In the genomic region with DNA sequence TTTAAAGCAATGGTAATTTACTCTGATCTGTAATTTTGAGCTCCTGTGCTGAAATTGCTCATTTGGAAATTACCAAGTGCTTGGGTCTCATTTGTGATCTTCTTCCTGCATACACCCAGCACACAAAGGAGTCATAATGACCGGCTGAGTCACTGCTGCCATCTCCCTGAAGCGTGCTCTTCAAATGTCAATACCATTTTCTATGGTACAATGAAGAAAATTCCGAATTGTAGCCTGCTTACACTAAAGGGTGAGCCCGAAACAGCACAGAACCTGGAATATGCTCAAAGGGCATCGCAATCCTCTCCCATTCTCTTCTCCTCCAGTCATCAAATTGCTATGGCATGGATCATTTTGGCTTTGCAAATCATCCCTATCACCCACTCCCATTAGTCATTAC, we compare ENCODE assay signal across 18 cellular contexts.
A peak's percentile ranks its signal among the peaks of the same experiment; 100 is the strongest.
DNase-seq lines count a peak whose midpoint lies in the region; ATAC-seq, FAIRE-seq and TF ChIP-seq lines count a peak whose summit lies in the region.
"Had no signal": no experiment of that assay in that cellular context is flagged by ENCODE, and none has a peak within 500 bp of the region (broad histone marks: within the 10 kb centered on the region; RNA-seq: fewer than 3 reads in every experiment).

No MANE protein-coding gene starts in this region.

- H3K9ac ChIP-seq in astrocyte (ENCODE audit: low read length): no peak overlapping the region

- no peak overlapping the region for H3K27ac Mint-ChIP-seq in astrocyte (ENCODE audit: unreplicated experiment)
- H3K27ac Mint-ChIP-seq: activated naive CD8-positive, alpha-beta T cell; stimulated activated naive CD8-positive, alpha-beta T cell treated with anti-CD3 and anti-CD28 coated beads, Interleukin-15, Interleukin-2, amounts not matched to agents 100 ng/mL and 50 ng/mL, for 24 hours had no signal

- no peaks in the 10 kb centered on the region for H3K9me3 Mint-ChIP-seq in astrocyte (ENCODE audit: unreplicated experiment)
- H3K9me3 Mint-ChIP-seq: stimulated activated naive CD8-positive, alpha-beta T cell treated with anti-CD3 and anti-CD28 coated beads, Interleukin-15, Interleukin-2, amounts not matched to agents 100 ng/mL and 50 ng/mL, for 24 hours had no signal

- H4K20me1 ChIP-seq in astrocyte (ENCODE audit: insufficient read depth, low read length): no peaks in the 10 kb centered on the region

- no peak for TF ChIP-seq CTCF in astrocyte (IDR thresholded peaks at IDR 0.05; ENCODE audit: insufficient read depth, low read depth, low read length)

- no peak overlapping the region for H3K4me3 ChIP-seq in astrocyte (ENCODE audit: insufficient read depth, low read depth, low read length)
- H3K4me3 ChIP-seq: breast epithelium had no signal

- no peaks in the 10 kb centered on the region for H3K27me3 Mint-ChIP-seq in astrocyte (ENCODE audit: low read depth, unreplicated experiment)
- H3K27me3 Mint-ChIP-seq: activated naive CD8-positive, alpha-beta T cell; stimulated activated naive CD8-positive, alpha-beta T cell treated with anti-CD3 and anti-CD28 coated beads, Interleukin-15, Interleukin-2, amounts not matched to agents 100 ng/mL and 50 ng/mL, for 24 hours had no signal

- no peaks in the 10 kb centered on the region for H3K36me3 Mint-ChIP-seq in astrocyte (ENCODE audit: low read depth, unreplicated experiment)
- H3K36me3 Mint-ChIP-seq: activated naive CD8-positive, alpha-beta T cell had no signal

- H3K4me3 Mint-ChIP-seq in astrocyte (ENCODE audit: unreplicated experiment): no peak overlapping the region
- H3K4me3 Mint-ChIP-seq: activated naive CD8-positive, alpha-beta T cell; stimulated activated naive CD8-positive, alpha-beta T cell treated with anti-CD3 and anti-CD28 coated beads, Interleukin-15, Interleukin-2, amounts not matched to agents 100 ng/mL and 50 ng/mL, for 24 hours had no signal

- peak; percentile 88 for FAIRE-seq in astrocyte (lab: Jason Lieb, UNC)

- H3K4me2 ChIP-seq in astrocyte (ENCODE audit: low read length): peak overlapping the region; percentile 33

- no peaks in the 10 kb centered on the region for H3K36me3 ChIP-seq in astrocyte (ENCODE audit: insufficient read depth, low read length)
- H3K36me3 ChIP-seq: breast epithelium had no signal

- H3K27me3 ChIP-seq in astrocyte (ENCODE audit: insufficient read depth, low read length): no peaks in the 10 kb centered on the region

- peak; percentile 27 for DNase-seq in DMS153 treated with DMSO at 0.1 percent for 48 hours (lab: John Stamatoyannopoulos, UW; ENCODE audit: unreplicated experiment)
- DNase-seq in astrocyte (ENCODE audit: low read depth): peak; percentile 13
- DNase-seq in mucosa of gallbladder (ENCODE audit: low spot score): no peak
- DNase-seq in cerebellar cortex (ENCODE audit: low spot score): no peak
- no peak for DNase-seq in amygdala (lab: John Stamatoyannopoulos, UW)
- DNase-seq: activated CD4-positive, alpha-beta T cell treated with anti-CD3 and anti-CD28 coated beads, Interleukin-2, amount 50 U/mL, for 4 hours; activated T-cell treated with anti-CD3 and anti-CD28 coated beads, Interleukin-2, amount 50 U/mL, for 1 hour; effector memory CD4-positive, alpha-beta T cell; hippocampal formation; IMR-90; NCI-H2107; RPMI8226 had no signal

- peaks cover 5% of the 10 kb centered on the region for H3K4me1 ChIP-seq in astrocyte (ENCODE audit: insufficient read depth, low read length)
- H3K4me1 ChIP-seq: breast epithelium had no signal

- no peak overlapping the region for H2AFZ ChIP-seq in astrocyte (ENCODE audit: low read depth, low read length)

- H3K4me1 Mint-ChIP-seq in astrocyte (ENCODE audit: low read depth, unreplicated experiment): peaks cover 4% of the 10 kb centered on the region

- H3K9me3 ChIP-seq in astrocyte (ENCODE audit: insufficient read depth, low read depth, low read length): no peaks in the 10 kb centered on the region
- H3K9me3 ChIP-seq: breast epithelium had no signal

- ATAC-seq in GM19035 (IDR thresholded peaks at IDR 0.05; ENCODE audit: unreplicated experiment) (peak; percentile 55), HG02870 (IDR thresholded peaks at IDR 0.05; ENCODE audit: unreplicated experiment) (peak; percentile 76), GM18498 (IDR thresholded peaks at IDR 0.05; ENCODE audit: unreplicated experiment) (no peak)

- no peak overlapping the region for H3K27ac ChIP-seq in astrocyte (ENCODE audit: low read depth, low read length)
- H3K27ac ChIP-seq: breast epithelium had no signal

- no peaks in the 10 kb centered on the region for H3K79me2 ChIP-seq in astrocyte (ENCODE audit: insufficient read depth, low read length)

Comparison
In these comparisons a context has a peak if more than half of its experiments do, and no peak if none do; other contexts are left out.
1. DNase-seq: peak in DMS153 treated with DMSO at 0.1 percent for 48 hours (single experiment) and astrocyte (single experiment); none in mucosa of gallbladder (single experiment), cerebellar cortex (single experiment) and amygdala (0 of 56).